19 cellular contexts compared by ENCODE assay signal in genomic region chr16:1909661-1910231, GRCh38. TPM values are rescaled to one million over a fixed set of nuclear protein-coding genes. Genes with fewer than 3 reads are reported as not detected.
DNase-seq lines count a peak whose midpoint lies in the region; ATAC-seq and TF ChIP-seq lines count a peak whose summit lies in the region.
"Had no signal": no experiment of that assay in that cellular context is flagged by ENCODE, and none has a peak within 500 bp of the region (broad histone marks: within the 10 kb centered on the region; RNA-seq: fewer than 3 reads in every experiment).

No MANE protein-coding gene starts in this region.

- in situ Hi-C loops in GM13976 (cut with MboI; ENCODE audit: low sequenced_read_pairs, unreplicated experiment), result no loop called here

- H3F3A ChIP-seq in PC-9 (ENCODE audit: insufficient read depth, low read depth), result peaks cover 3% of the 10 kb centered on the region; the same call in 1 of the 2 replicates

- no peaks in the 10 kb centered on the region for H4K20me1 ChIP-seq in PC-9 (ENCODE audit: insufficient read depth)

- ATAC-seq in natural killer cell treated with Interleukin-12 subunit alpha and Interleukin-12 subunit beta and Interleukin-15 and Interleukin-18, amount 100 ng/mL, for 72 hours, result no peak

- H3K27me3 Mint-ChIP-seq in natural killer cell treated with Interleukin-12 subunit alpha and Interleukin-12 subunit beta and Interleukin-15 and Interleukin-18, amount 100 ng/mL, for 72 hours, result peaks cover 5 to 6% of the 10 kb centered on the region in 2 donors

- POLR2A ChIA-PET in PC-9 (lab: Charles Lee; ENCODE audit: unreplicated experiment), result no interaction called here

- intact Hi-C loops in PC-9 (cut with micrococcal nuclease; ENCODE audit: unreplicated experiment), result loop anchor here (5.0 kb wide), 1 partner anchor 37 kb away; the partner anchor contains the start of gene MEIOB

- H3K4me1 ChIP-seq in PC-9 (replicated peaks; ENCODE audit: insufficient read depth), result peaks cover 34% of the 10 kb centered on the region

- H3K9me3 Mint-ChIP-seq in natural killer cell treated with Interleukin-12 subunit alpha and Interleukin-12 subunit beta and Interleukin-15 and Interleukin-18, amount 100 ng/mL, for 72 hours, result no peaks in the 10 kb centered on the region
- H3K9me3 Mint-ChIP-seq: activated naive CD4-positive, alpha-beta T cell treated with anti-CD3 and anti-CD28 coated beads, Interleukin-2, amount 10 ng/mL, durations not matched to agents 7 days and 5 days; neural crest cell; T-helper 1 cell treated with Interleukin-12 subunit alpha and Interleukin-12 subunit beta and Interleukin-4 antibody, amounts not matched to agents 30 μg/mL and 1 μg/mL, for 36 hours had no signal

- no peaks in the 10 kb centered on the region for H3K9me3 ChIP-seq in PC-9 (ENCODE audit: insufficient read depth, low read depth)

- no peaks in the 10 kb centered on the region for H3K79me2 ChIP-seq in PC-9 (ENCODE audit: low read depth)

- DNase-seq in COLO668 (lab: John Stamatoyannopoulos, UW; ENCODE audit: unreplicated experiment), result peak; percentile 75
- DNase-seq in MV-4-11 (lab: John Stamatoyannopoulos, UW), result peak; percentile 17
- DNase-seq in PC-9, result peak in 1 of 2 experiments; percentile 41
- peak; percentile 51 for DNase-seq in islet precursor cell
- no peak for DNase-seq in GM13976 (ENCODE audit: low spot score)
- DNase-seq in stimulated activated naive CD4-positive, alpha-beta T cell (lab: John Stamatoyannopoulos, UW), result no peak
- no peak for DNase-seq in natural killer cell treated with Interleukin-12 subunit alpha and Interleukin-12 subunit beta and Interleukin-15 and Interleukin-18, amount 100 ng/mL, for 72 hours (ENCODE audit: low spot score)
- DNase-seq in GM03348 (ENCODE audit: low spot score), result no peak
- DNase-seq: activated CD4-positive, alpha-beta T cell treated with anti-CD3 and anti-CD28 coated beads, Interleukin-2, amount 50 U/mL, for 4 hours; activated naive CD4-positive, alpha-beta T cell treated with anti-CD3 and anti-CD28 coated beads, Interleukin-2, amount 10 ng/mL, durations not matched to agents 7 days and 5 days; CD4-positive, alpha-beta memory T cell; cerebellar nuclear complex; hippocampal formation; mesendoderm had no signal

- H3K4me2 ChIP-seq in PC-9, result 0 out of 2 replicates have a peak overlapping the region, but pooled peaks have one; percentile 15

- CTCF ChIA-PET in PC-9 (lab: Charles Lee), result no interaction called here

- no peak overlapping the region for H3K27ac Mint-ChIP-seq in natural killer cell treated with Interleukin-12 subunit alpha and Interleukin-12 subunit beta and Interleukin-15 and Interleukin-18, amount 100 ng/mL, for 72 hours
- H3K27ac Mint-ChIP-seq: activated naive CD4-positive, alpha-beta T cell treated with anti-CD3 and anti-CD28 coated beads, Interleukin-2, amount 10 ng/mL, durations not matched to agents 7 days and 5 days; CD4-positive, alpha-beta memory T cell; T-helper 1 cell treated with Interleukin-12 subunit alpha and Interleukin-12 subunit beta and Interleukin-4 antibody, amounts not matched to agents 30 μg/mL and 1 μg/mL, for 36 hours had no signal

- no peaks in the 10 kb centered on the region for H3K36me3 Mint-ChIP-seq in natural killer cell treated with Interleukin-12 subunit alpha and Interleukin-12 subunit beta and Interleukin-15 and Interleukin-18, amount 100 ng/mL, for 72 hours
- H3K36me3 Mint-ChIP-seq: activated naive CD4-positive, alpha-beta T cell treated with anti-CD3 and anti-CD28 coated beads, Interleukin-2, amount 10 ng/mL, durations not matched to agents 7 days and 5 days; CD4-positive, alpha-beta memory T cell had no signal

- no peaks in the 10 kb centered on the region for H3K36me3 ChIP-seq in PC-9 (ENCODE audit: low read depth)

- H3K4me1 Mint-ChIP-seq in natural killer cell treated with Interleukin-12 subunit alpha and Interleukin-12 subunit beta and Interleukin-15 and Interleukin-18, amount 100 ng/mL, for 72 hours (ENCODE audit: low read depth in 2 of 2), result no peaks in the 10 kb centered on the region
- H3K4me1 Mint-ChIP-seq: activated naive CD4-positive, alpha-beta T cell treated with anti-CD3 and anti-CD28 coated beads, Interleukin-2, amount 10 ng/mL, durations not matched to agents 7 days and 5 days; CD4-positive, alpha-beta memory T cell had no signal

- no peak overlapping the region for H2AFZ ChIP-seq in PC-9

- no peak overlapping the region for H3K4me3 ChIP-seq in PC-9

- H3K4me3 Mint-ChIP-seq in natural killer cell treated with Interleukin-12 subunit alpha and Interleukin-12 subunit beta and Interleukin-15 and Interleukin-18, amount 100 ng/mL, for 72 hours, result no peak overlapping the region
- H3K4me3 Mint-ChIP-seq: activated naive CD4-positive, alpha-beta T cell treated with anti-CD3 and anti-CD28 coated beads, Interleukin-2, amount 10 ng/mL, durations not matched to agents 7 days and 5 days; CD4-positive, alpha-beta memory T cell; neural crest cell; T-helper 1 cell treated with Interleukin-12 subunit alpha and Interleukin-12 subunit beta and Interleukin-4 antibody, amounts not matched to agents 30 μg/mL and 1 μg/mL, for 36 hours had no signal

- no TSS peak for BruUV-seq in PC-9 (replicated peaks; lab: Mats Ljungman, UMichigan)

- no peaks in the 10 kb centered on the region for H3K9me2 ChIP-seq in PC-9 (ENCODE audit: insufficient read depth)

- H3K27ac ChIP-seq in PC-9, result no peak overlapping the region
- H3K27ac ChIP-seq: VCaP had no signal

- no peak for TF ChIP-seq CTCF in PC-9 (conservative IDR thresholded peaks at IDR 0.05)
- no peak for TF ChIP-seq CTCF in GM13976 (IDR thresholded peaks at IDR 0.05; ENCODE audit: borderline replicate concordance, control extremely low read depth, extremely low read depth, insufficient read depth, missing control alignments)

- H3K27me3 ChIP-seq in PC-9 (ENCODE audit: insufficient read depth, low read depth), result peaks cover 2% of the 10 kb centered on the region; the same call in 1 of the 2 replicates

RNA-seq across cellular contexts. Expression of gene HS3ST6, which starts 8.5 kb away (rescaled TPM):
- total RNA-seq in PC-9 (2021), result not detected in 2 replicates
- not detected for total RNA-seq in natural killer cell treated with Interleukin-12 subunit alpha and Interleukin-12 subunit beta and Interleukin-15 and Interleukin-18, amount 100 ng/mL, for 72 hours
- total RNA-seq: astrocyte; CD4-positive, alpha-beta memory T cell; neural crest cell had no signal

RNA-seq across cellular contexts. Expression of gene MSRB1, which starts 33.3 kb away (rescaled TPM):
- 49.4 and 54.9 TPM in 2 replicates for total RNA-seq in PC-9 (2021)
- 10 to 100 TPM; 24.3 to 24.7 TPM for total RNA-seq in natural killer cell treated with Interleukin-12 subunit alpha and Interleukin-12 subunit beta and Interleukin-15 and Interleukin-18, amount 100 ng/mL, for 72 hours

RNA-seq across cellular contexts. Expression of gene MEIOB, which starts 37.8 kb away (rescaled TPM):
- total RNA-seq in PC-9 (2021), result not detected in 2 replicates
- total RNA-seq in natural killer cell treated with Interleukin-12 subunit alpha and Interleukin-12 subunit beta and Interleukin-15 and Interleukin-18, amount 100 ng/mL, for 72 hours, result not detected
- total RNA-seq: CD4-positive, alpha-beta memory T cell; neural crest cell had no signal

RNA-seq across cellular contexts. Expression of gene RPL3L, which starts 44.7 kb away (rescaled TPM):
- 0.44 TPM in 1 of 2 replicates, not detected in the other for total RNA-seq in PC-9 (2021)
- total RNA-seq in natural killer cell treated with Interleukin-12 subunit alpha and Interleukin-12 subunit beta and Interleukin-15 and Interleukin-18, amount 100 ng/mL, for 72 hours, result 1 to 10 TPM in 1 of 2 donors, not detected in 1; 1.5 TPM
- total RNA-seq: astrocyte; CD4-positive, alpha-beta memory T cell; kidney epithelial cell; neural crest cell had no signal

RNA-seq across cellular contexts. Expression of gene NDUFB10, which starts 49.6 kb away (rescaled TPM):
- total RNA-seq in PC-9 (2021), result 181 and 190 TPM in 2 replicates
- total RNA-seq in natural killer cell treated with Interleukin-12 subunit alpha and Interleukin-12 subunit beta and Interleukin-15 and Interleukin-18, amount 100 ng/mL, for 72 hours, result 100 to 1,000 TPM in 1 of 2 donors, 10 to 100 TPM in 1; 95.0 to 103 TPM

Comparison
In these comparisons a context has a peak if more than half of its experiments do, and no peak if none do; other contexts are left out.
1. DNase-seq: peak in COLO668 (single experiment), MV-4-11 (single experiment) and islet precursor cell (single experiment); none in GM13976 (single experiment), stimulated activated naive CD4-positive, alpha-beta T cell (0 of 6), natural killer cell treated with Interleukin-12 subunit alpha and Interleukin-12 subunit beta and Interleukin-15 and Interleukin-18, amount 100 ng/mL, for 72 hours (single experiment) and GM03348 (single experiment).